ENCODE assay signal across 8 cellular contexts in the genomic region with DNA sequence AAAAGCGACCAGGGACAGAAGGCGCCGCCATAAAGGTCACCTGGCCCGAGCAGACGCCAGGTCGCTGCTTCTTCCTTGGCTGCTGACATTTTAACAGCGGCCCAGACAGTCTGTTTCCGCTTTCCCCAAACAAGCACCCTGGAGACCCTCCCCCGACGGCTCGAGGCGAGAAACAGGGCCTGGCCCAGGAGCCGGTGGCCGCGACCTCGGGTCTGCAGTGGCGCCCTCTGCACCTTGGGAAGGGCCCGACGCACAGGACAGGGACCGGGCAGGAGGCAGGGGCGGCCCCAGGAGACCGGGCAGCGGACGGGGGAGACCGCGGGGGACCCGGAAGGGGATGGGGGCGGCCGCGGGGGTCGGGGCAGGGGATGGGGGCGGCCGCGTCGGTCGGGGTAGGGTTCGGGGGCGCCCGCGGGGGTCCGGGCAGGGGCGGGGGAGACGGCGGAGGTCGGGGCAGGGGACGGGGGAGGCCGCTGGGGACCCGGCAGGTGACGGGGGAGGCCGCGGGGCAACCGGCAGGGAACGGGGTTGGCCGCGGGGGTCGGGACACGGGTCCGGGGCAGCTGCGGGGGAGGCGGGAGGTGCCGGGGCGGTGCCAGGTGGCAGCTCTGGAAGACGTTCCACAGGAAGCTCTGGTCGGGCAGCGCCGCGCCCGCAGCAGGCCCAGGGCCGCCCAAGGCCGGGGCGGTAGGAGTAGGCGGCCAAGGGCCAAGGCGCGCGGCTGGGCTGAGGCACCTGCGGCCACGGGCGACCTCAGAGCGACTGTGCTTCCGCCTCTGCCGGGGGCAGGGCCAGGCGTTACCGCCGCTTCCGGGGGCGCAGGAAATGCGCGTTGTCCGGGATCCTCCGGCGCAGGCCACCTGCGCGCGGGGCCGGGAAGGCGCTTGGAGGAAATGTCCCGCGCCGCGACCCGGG.
DNase-seq lines count a peak whose midpoint lies in the region; ATAC-seq and TF ChIP-seq lines count a peak whose summit lies in the region.
"Not testable (repeated sequence)": the region's sequence is repeated elsewhere in the genome, so short reads cannot be mapped to it uniquely, and the experiment has no call there.

No MANE protein-coding gene starts in this region.

- H3K4me3 Mint-ChIP-seq in CD4-positive, alpha-beta memory T cell, result peak overlapping the region in 3 of 8 donors; percentile 44 to 58 (median 48)
- H3K4me3 Mint-ChIP-seq in endodermal cell, result peak overlapping the region; percentile 46

- CTCF ChIA-PET in CD4-positive, alpha-beta memory T cell (lab: Charles Lee; ENCODE audit: partially characterized antibody), result not testable (repeated sequence)

- H3K27me3 Mint-ChIP-seq in CD4-positive, alpha-beta memory T cell; endodermal cell (ENCODE audit: insufficient read depth): not testable (repeated sequence)

- H3K9ac ChIP-seq in endodermal cell (ENCODE audit: extremely low read depth, low read length, poor library complexity, severe bottlenecking); mesenchymal stem cell (ENCODE audit: low read length): not testable (repeated sequence)

- not testable (repeated sequence) for H4K8ac ChIP-seq in mesenchymal stem cell (ENCODE audit: low read length)

- not testable (repeated sequence) for H3K23ac ChIP-seq in mesenchymal stem cell (ENCODE audit: low read length in 2 of 2)

- H2BK5ac ChIP-seq in mesenchymal stem cell (ENCODE audit: low read depth, low read length, poor library complexity, severe bottlenecking), result not testable (repeated sequence)

- H3K27ac Mint-ChIP-seq in CD4-positive, alpha-beta memory T cell, result peak overlapping the region in 1 of 7 donors; percentile 53
- not testable (repeated sequence) for H3K27ac Mint-ChIP-seq in endodermal cell

- DNase-seq in CD4-positive, alpha-beta memory T cell, result peak in 4 of 5 donors; percentile 24 to 30 (median 25)
- DNase-seq in NB4 (ENCODE audit: low read depth) (peak; percentile 54), activated T-cell treated with anti-CD3 and anti-CD28 coated beads for 1 hour (ENCODE audit: low read depth) (peak; percentile 31), endodermal cell (peak; percentile 85)
- not testable (repeated sequence) for DNase-seq in mesenchymal stem cell
- DNase-seq in stimulated activated CD4-positive, alpha-beta T cell treated with anti-CD3 and anti-CD28 coated beads, Interleukin-2, amount 100 ng/mL, for 24 hours, result peak; percentile 49 to 50

- not testable (repeated sequence) for H2AFZ ChIP-seq in mesenchymal stem cell (ENCODE audit: low read depth, low read length)

- TF ChIP-seq CTCF in NB4 (IDR thresholded peaks at IDR 0.05; ENCODE audit: low read depth, low read length), result not testable (repeated sequence)
- TF ChIP-seq CTCF in endodermal cell (conservative IDR thresholded peaks at IDR 0.05), result peak; percentile 23

- H3K4me1 Mint-ChIP-seq in CD4-positive, alpha-beta memory T cell; endodermal cell: not testable (repeated sequence)

- not testable (repeated sequence) for H2AK5ac ChIP-seq in mesenchymal stem cell (ENCODE audit: low read length, severe bottlenecking)

- not testable (repeated sequence) for H3K27ac ChIP-seq in CD4-positive, alpha-beta memory T cell (ENCODE audit: low read depth, low read length); endodermal cell (ENCODE audit: low read depth, low read length); mesenchymal stem cell (ENCODE audit: low read length, poor library complexity, severe bottlenecking)

- H3K4me3 ChIP-seq in CD4-positive, alpha-beta memory T cell (ENCODE audit: low read length in 2 of 2); NB4 (ENCODE audit: low read depth, low read length); endodermal cell (ENCODE audit: low read length): not testable (repeated sequence)
- peak overlapping the region in 1 of 2 experiments; percentile 59 for H3K4me3 ChIP-seq in mesenchymal stem cell (ENCODE audit: insufficient read depth in 1 of 2, low read depth in 1 of 2, low read length in 2 of 2)

- not testable (repeated sequence) for H3K27me3 ChIP-seq in CD4-positive, alpha-beta memory T cell (ENCODE audit: insufficient read depth, low read length); endodermal cell (ENCODE audit: control insufficient read depth, insufficient read depth, low read length, poor library complexity, severe bottlenecking); mesenchymal stem cell (ENCODE audit: control insufficient read depth in 1 of 2, insufficient read depth in 1 of 2, low read length in 2 of 2)

- not testable (repeated sequence) for H3K36me3 Mint-ChIP-seq in CD4-positive, alpha-beta memory T cell; endodermal cell (ENCODE audit: low read depth)

- not testable (repeated sequence) for TF ChIP-seq POLR2A in NB4 (IDR thresholded peaks at IDR 0.05; ENCODE audit: extremely low read depth, insufficient read length)

- not testable (repeated sequence) for H3K9me3 Mint-ChIP-seq in CD4-positive, alpha-beta memory T cell; endodermal cell

- not testable (repeated sequence) for H2BK15ac ChIP-seq in mesenchymal stem cell (ENCODE audit: low read depth, poor library complexity, severe bottlenecking)

- H2BK120ac ChIP-seq in mesenchymal stem cell (ENCODE audit: low read depth, low read length), result not testable (repeated sequence)

- not testable (repeated sequence) for H3K4me1 ChIP-seq in CD4-positive, alpha-beta memory T cell (ENCODE audit: insufficient read depth, low read length); endodermal cell (ENCODE audit: control insufficient read depth, insufficient read depth, low read length); mesenchymal stem cell (ENCODE audit: control insufficient read depth, insufficient read depth, low read depth, low read length)

- not testable (repeated sequence) for H3K79me1 ChIP-seq in mesenchymal stem cell (replicated peaks; ENCODE audit: low read length, poor library complexity, severe bottlenecking)

- H3K36me3 ChIP-seq in CD4-positive, alpha-beta memory T cell (ENCODE audit: insufficient read depth, low read length); endodermal cell (ENCODE audit: control insufficient read depth, insufficient read depth, low read length); mesenchymal stem cell (ENCODE audit: control insufficient read depth in 1 of 2, insufficient read depth in 2 of 2, low read depth in 1 of 2, low read length in 2 of 2): not testable (repeated sequence)

- not testable (repeated sequence) for H3K4ac ChIP-seq in mesenchymal stem cell (ENCODE audit: low read depth in 1 of 2, low read length in 2 of 2)

- peak overlapping the region; percentile 72 for H3K4me2 ChIP-seq in mesenchymal stem cell (ENCODE audit: low read length, poor library complexity, severe bottlenecking)

- H3K18ac ChIP-seq in mesenchymal stem cell (ENCODE audit: low read depth in 1 of 2, low read length in 2 of 2), result not testable (repeated sequence)

- not testable (repeated sequence) for H3K14ac ChIP-seq in mesenchymal stem cell (ENCODE audit: low read length in 2 of 2)

- H3K9me3 ChIP-seq in CD4-positive, alpha-beta memory T cell (ENCODE audit: control insufficient read depth in 1 of 2, low read length in 2 of 2); endodermal cell (ENCODE audit: control insufficient read depth, low read length); mesenchymal stem cell (ENCODE audit: control insufficient read depth, low read length): not testable (repeated sequence)

- 1% methylated on average over 13 of the region's 101 CpGs; no CpG with 5 or more reads in 1 of the 2 experiments for WGBS in endodermal cell (ENCODE audit: insufficient coverage in 1 of 2, insufficient read length in 1 of 2), 2 experiments
- no CpG with 5 or more reads among the region's 101 CpGs for WGBS in mesenchymal stem cell

- POLR2A ChIA-PET in CD4-positive, alpha-beta memory T cell (lab: Charles Lee; ENCODE audit: partially characterized antibody), result not testable (repeated sequence)

- intact Hi-C loops in CD4-positive, alpha-beta memory T cell (cut with micrococcal nuclease), result not testable (repeated sequence)

- not testable (repeated sequence) for H4K91ac ChIP-seq in mesenchymal stem cell (ENCODE audit: low read length)

- peak; percentile 87 for ATAC-seq in GM19455 (IDR thresholded peaks at IDR 0.05; ENCODE audit: unreplicated experiment)
- ATAC-seq in HG02973 (IDR thresholded peaks at IDR 0.05; ENCODE audit: unreplicated experiment), result peak; percentile 89

- not testable (repeated sequence) for H2BK12ac ChIP-seq in mesenchymal stem cell (ENCODE audit: low read length in 2 of 2)
